Comparison of ENCODE assay signal across 2 cellular contexts in genomic region chr22:27802389-27803079, GRCh38.
A peak's percentile ranks its signal among the peaks of the same experiment; 100 is the strongest.
TF ChIP-seq lines count a peak whose summit lies in the region.

No MANE protein-coding gene starts in this region.

TF ChIP-seq in IMR-90, 13 proteins besides CTCF, POLR2A, EP300 and RAD21:
- TF ChIP-seq FOS (IDR thresholded peaks at IDR 0.05; ENCODE audit: low read depth, low read length) (no peak), CHD1 (IDR thresholded peaks at IDR 0.05; ENCODE audit: low read depth, low read length) (no peak), USF2 (IDR thresholded peaks at IDR 0.05; ENCODE audit: low read depth, low read length) (no peak)

TF ChIP-seq in H1, 55 proteins besides CTCF, POLR2A, EP300 and RAD21:
- TF ChIP-seq EZH2 (IDR thresholded peaks at IDR 0.05; ENCODE audit: low read depth, low read length, severe bottlenecking), result peak; percentile 64
- TF ChIP-seq SUZ12 (IDR thresholded peaks at IDR 0.05; ENCODE audit: low read length), result peak; percentile 82
- peak; percentile 75 for TF ChIP-seq RNF2 (IDR thresholded peaks at IDR 0.05; ENCODE audit: borderline replicate concordance, low read depth, low read length, missing control alignments, poor library complexity, severe bottlenecking)
- no peak for TF ChIP-seq NRF1 (IDR thresholded peaks at IDR 0.05; ENCODE audit: low read depth, low read length)
